In the genomic region with DNA sequence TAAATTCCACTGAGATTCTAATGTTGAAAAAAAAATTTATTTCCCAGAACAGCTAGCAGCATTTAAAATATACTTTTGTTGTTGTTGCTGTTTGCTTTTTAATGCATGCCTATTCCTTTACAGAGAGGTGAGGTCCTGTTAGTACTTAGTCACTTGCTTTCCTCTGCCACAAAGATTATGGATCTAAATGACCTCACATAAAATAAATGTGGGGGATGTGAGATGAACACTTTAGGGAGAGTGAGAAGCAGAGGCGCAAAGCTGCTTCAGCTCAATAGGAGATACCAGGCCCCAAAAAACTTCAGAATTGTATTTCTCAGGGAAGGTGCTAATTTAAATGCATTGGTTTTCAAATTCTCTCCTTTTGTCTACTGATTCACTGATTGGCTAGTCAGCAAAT, we compare ENCODE assay signal across 16 cellular contexts. TPM values are rescaled to one million over a fixed set of nuclear protein-coding genes. Genes with fewer than 3 reads are reported as not detected.
DNase-seq lines count a peak whose midpoint lies in the region; ATAC-seq, FAIRE-seq and TF ChIP-seq lines count a peak whose summit lies in the region.
"Had no signal": no experiment of that assay in that cellular context is flagged by ENCODE, and none has a peak within 500 bp of the region (broad histone marks: within the 10 kb centered on the region; RNA-seq: fewer than 3 reads in every experiment).

No MANE protein-coding gene starts in this region.

- H3K4me1 ChIP-seq in BLaER1, result peaks cover 41% of the 10 kb centered on the region
- H3K4me1 ChIP-seq in HUES64 (ENCODE audit: insufficient read depth, low read length), result peaks cover 62% of the 10 kb centered on the region
- peaks cover 6% of the 10 kb centered on the region for H3K4me1 ChIP-seq in fibroblast of lung (ENCODE audit: control insufficient read depth, extremely low read depth, insufficient read depth, low read length)
- H3K4me1 ChIP-seq: body of pancreas, pancreas had no signal

- TF ChIP-seq CTCF in fibroblast of lung (conservative IDR thresholded peaks at IDR 0.05 in 1 of 2, IDR thresholded peaks at IDR 0.05 in 1 of 2; ENCODE audit: low read depth in 1 of 2, low read length in 2 of 2) (no peak), neural crest cell (conservative IDR thresholded peaks at IDR 0.05) (no peak)

- H3K9me3 ChIP-seq in BLaER1, result no peaks in the 10 kb centered on the region
- no peaks in the 10 kb centered on the region for H3K9me3 ChIP-seq in HUES64 (ENCODE audit: insufficient read depth, low read depth, low read length)
- H3K9me3 ChIP-seq in fibroblast of lung (ENCODE audit: control insufficient read depth, insufficient read depth, low read depth, low read length), result no peaks in the 10 kb centered on the region
- H3K9me3 ChIP-seq: body of pancreas, pancreas, tibial artery had no signal

- FAIRE-seq in urothelium cell line (lab: Jason Lieb, UNC), result no peak

- peaks cover 2% of the 10 kb centered on the region for H3K27me3 Mint-ChIP-seq in neural crest cell (ENCODE audit: low read depth)

- H4K20me1 ChIP-seq in BLaER1 (no peaks in the 10 kb centered on the region), fibroblast of lung (ENCODE audit: control insufficient read depth, extremely low read depth, insufficient read depth, low read length) (no peaks in the 10 kb centered on the region)

- no peak overlapping the region for H2AFZ ChIP-seq in fibroblast of lung (ENCODE audit: low read length)

- no peak overlapping the region for H3K27ac ChIP-seq in BLaER1
- peak overlapping the region; percentile 70 for H3K27ac ChIP-seq in HUES64 (ENCODE audit: low read depth, low read length)
- no peak overlapping the region for H3K27ac ChIP-seq in fibroblast of lung (ENCODE audit: insufficient read depth, low read length)
- H3K27ac ChIP-seq: body of pancreas, pancreas, tibial artery had no signal

- H3K9ac ChIP-seq in BLaER1 (no peak overlapping the region), HUES64 (ENCODE audit: low read depth, low read length) (no peak overlapping the region), fibroblast of lung (ENCODE audit: insufficient read depth, low read length) (no peak overlapping the region)

- ATAC-seq in HG02870 (IDR thresholded peaks at IDR 0.05; ENCODE audit: unreplicated experiment), result no peak
- ATAC-seq: activated CD8-positive, alpha-beta T cell treated with anti-CD3 and anti-CD28 coated beads for 36 hours; body of pancreas; pancreas had no signal

- DNase-seq in fibroblast of lung (ENCODE audit: low read depth in 2 of 2), result peak in 1 of 2 donors; percentile 76
- DNase-seq in neural crest cell (ENCODE audit: low read depth, low spot score), result no peak
- DNase-seq in GF-D8 (lab: John Stamatoyannopoulos, UW), result no peak
- no peak for DNase-seq in NCI-H226
- no peak for DNase-seq in urothelium cell line (ENCODE audit: low spot score)
- DNase-seq: activated CD8-positive, alpha-beta T cell treated with anti-CD3 and anti-CD28 coated beads for 36 hours; activated effector memory CD4-positive, alpha-beta T cell treated with anti-CD3 and anti-CD28 coated beads, Interleukin-2, amount 50 U/mL, for 16 hours; AML-193; body of pancreas; hippocampal formation; pancreas; tibial artery had no signal

- H3K4me2 ChIP-seq in BLaER1 (peak overlapping the region; percentile 64), fibroblast of lung (ENCODE audit: extremely low read depth, insufficient read depth, low read length) (peak overlapping the region; percentile 84)

- 32% methylated on average over 1 of the region's 1 CpG for WGBS in HUES64

- H3K4me3 ChIP-seq in BLaER1 (no peak overlapping the region), HUES64 (ENCODE audit: low read length) (no peak overlapping the region), fibroblast of lung (replicated peaks in 1 of 4; ENCODE audit: control extremely low read depth in 1 of 4, insufficient read depth in 1 of 4, low read depth in 3 of 4, low read length in 4 of 4) (peak overlapping the region in 1 of 4 experiments; percentile 43)
- H3K4me3 ChIP-seq: body of pancreas, lung, pancreas, tibial artery had no signal

- no peaks in the 10 kb centered on the region for H3K36me3 ChIP-seq in BLaER1
- no peaks in the 10 kb centered on the region; the same call in 1 of the 2 replicates for H3K36me3 ChIP-seq in HUES64 (ENCODE audit: insufficient read depth, low read length)
- H3K36me3 ChIP-seq in fibroblast of lung (ENCODE audit: control insufficient read depth, insufficient read depth, low read length), result no peaks in the 10 kb centered on the region
- H3K36me3 ChIP-seq: pancreas, tibial artery had no signal

- peak overlapping the region; percentile 52 for H3K4me3 Mint-ChIP-seq in neural crest cell
- H3K4me3 Mint-ChIP-seq: activated CD8-positive, alpha-beta T cell treated with anti-CD3 and anti-CD28 coated beads for 36 hours had no signal

- no peaks in the 10 kb centered on the region for H3K36me3 Mint-ChIP-seq in neural crest cell (ENCODE audit: low read depth)

- no peaks in the 10 kb centered on the region for H3K9me3 Mint-ChIP-seq in neural crest cell
- H3K9me3 Mint-ChIP-seq: activated CD8-positive, alpha-beta T cell treated with anti-CD3 and anti-CD28 coated beads for 36 hours had no signal

- H3K27me3 ChIP-seq in BLaER1 (no peaks in the 10 kb centered on the region), HUES64 (ENCODE audit: insufficient read depth, low read length) (no peaks in the 10 kb centered on the region), fibroblast of lung (ENCODE audit: control insufficient read depth, insufficient read depth, low read length) (no peaks in the 10 kb centered on the region)
- H3K27me3 ChIP-seq: body of pancreas, pancreas, tibial artery had no signal

- H3K79me2 ChIP-seq in fibroblast of lung (ENCODE audit: control insufficient read depth, insufficient read depth, low read length), result peaks cover 38% of the 10 kb centered on the region

- no peak overlapping the region for H3K27ac Mint-ChIP-seq in neural crest cell (ENCODE audit: unreplicated experiment)
- H3K27ac Mint-ChIP-seq: activated CD8-positive, alpha-beta T cell treated with anti-CD3 and anti-CD28 coated beads for 36 hours had no signal

- H3K4me1 Mint-ChIP-seq in neural crest cell, result peaks cover 53% of the 10 kb centered on the region

RNA-seq across cellular contexts. Expression of a gene that starts 4.0 kb away (rescaled TPM):
- polyA plus RNA-seq in HUES64 (2013, experiment 1 of 2), result 43.8 TPM
- 57.0 TPM for polyA plus RNA-seq in HUES64 (2013, experiment 2 of 2)
- 40.6 and 78.3 TPM in 2 replicates for total RNA-seq in fibroblast of lung
- 41.6 and 65.2 TPM in 2 replicates for polyA plus RNA-seq in fibroblast of lung
- 17.2 and 22.2 TPM in 2 replicates for polyA plus RNA-seq in fibroblast of lung (2012)
- 156 and 160 TPM in 2 replicates for polyA minus RNA-seq in fibroblast of lung (ENCODE audit: low replicate concordance)
- 9.6 and 12.7 TPM in 2 replicates for total RNA-seq in neural crest cell
- total RNA-seq: activated CD8-positive, alpha-beta T cell treated with anti-CD3 and anti-CD28 coated beads for 36 hours had no signal
